ENCODE assay signal across 8 cellular contexts in genomic region chr11:115503886-115504278, GRCh38. TPM values are rescaled to one million over a fixed set of nuclear protein-coding genes. Genes with fewer than 3 reads are reported as not detected.
A peak's percentile ranks its signal among the peaks of the same experiment; 100 is the strongest.
DNase-seq lines count a peak whose midpoint lies in the region; ATAC-seq and TF ChIP-seq lines count a peak whose summit lies in the region.

No MANE protein-coding gene starts in this region.

- no peaks in the 10 kb centered on the region for H3K9me3 Mint-ChIP-seq in natural killer cell

- peaks cover 14 to 28% of the 10 kb centered on the region in 2 donors for H3K27me3 Mint-ChIP-seq in natural killer cell (ENCODE audit: low read depth in 2 of 2)

- H3K4me3 ChIP-seq in GM08714 (ENCODE audit: low read length) (peak overlapping the region; percentile 40), KMS-11 (IDR thresholded peaks at IDR 0.05; ENCODE audit: insufficient read depth, low read depth, low read length) (no peak overlapping the region)
- peak overlapping the region; percentile 55 for H3K4me3 ChIP-seq in effector memory CD4-positive, alpha-beta T cell (ENCODE audit: insufficient read depth, low read depth, low read length, poor library complexity, severe bottlenecking)

- no peak for DNase-seq in effector memory CD4-positive, alpha-beta T cell
- DNase-seq in natural killer cell = no peak
- no peak for DNase-seq in DMS153 treated with DMSO at 0.1 percent for 48 hours (lab: John Stamatoyannopoulos, UW; ENCODE audit: unreplicated experiment)
- DNase-seq in NCI-H2171 treated with DMSO at 0.1 percent for 48 hours (lab: John Stamatoyannopoulos, UW) = no peak

- peaks cover 5 to 12% of the 10 kb centered on the region in 2 donors for H3K4me1 Mint-ChIP-seq in natural killer cell

- peak overlapping the region; percentile 75 for H3K4me3 Mint-ChIP-seq in natural killer cell

- H3K4me2 ChIP-seq in KMS-11 = peak overlapping the region; percentile 29; the same call in 1 of the 2 replicates

- ATAC-seq in natural killer cell = no peak
- no peak for ATAC-seq in GM18907 (IDR thresholded peaks at IDR 0.05; ENCODE audit: unreplicated experiment)
- no peak for ATAC-seq in HG02973 (IDR thresholded peaks at IDR 0.05; ENCODE audit: unreplicated experiment)

- TF ChIP-seq CTCF in KMS-11 (conservative IDR thresholded peaks at IDR 0.05; ENCODE audit: low read depth, low read length) (no peak), natural killer cell (IDR thresholded peaks at IDR 0.05) (no peak)

- no peaks in the 10 kb centered on the region for H3K36me3 Mint-ChIP-seq in natural killer cell

- peak overlapping the region; percentile 69 for H3K9ac ChIP-seq in KMS-11

- peaks cover 19% of the 10 kb centered on the region for H3K4me1 ChIP-seq in KMS-11 (ENCODE audit: low read depth, poor library complexity, severe bottlenecking)
- peaks cover 21% of the 10 kb centered on the region for H3K4me1 ChIP-seq in effector memory CD4-positive, alpha-beta T cell (ENCODE audit: control insufficient read depth, insufficient read depth, low read length, poor library complexity, severe bottlenecking)

- H2AFZ ChIP-seq in KMS-11 (ENCODE audit: low read depth) = peak overlapping the region; percentile 18; the same call in 1 of the 2 replicates

- H4K20me1 ChIP-seq in KMS-11 (ENCODE audit: insufficient read depth) = no peaks in the 10 kb centered on the region

- H3K27me3 ChIP-seq in KMS-11 (ENCODE audit: insufficient read depth, low read depth) = no peaks in the 10 kb centered on the region; the same call in 1 of the 2 replicates
- peaks cover 34% of the 10 kb centered on the region for H3K27me3 ChIP-seq in effector memory CD4-positive, alpha-beta T cell (replicated peaks; ENCODE audit: control insufficient read depth, insufficient read depth, low read length, poor library complexity, severe bottlenecking)

- H3K79me2 ChIP-seq in KMS-11 (ENCODE audit: insufficient read depth, low read depth) = peaks cover 49% of the 10 kb centered on the region; the same call in 1 of the 2 replicates

- intact Hi-C loops in natural killer cell (cut with micrococcal nuclease) = no loop called here

- H3K27ac Mint-ChIP-seq in natural killer cell = no peak overlapping the region

- no peaks in the 10 kb centered on the region for H3K9me3 ChIP-seq in effector memory CD4-positive, alpha-beta T cell (ENCODE audit: control insufficient read depth, low read length)

- H3K27ac ChIP-seq in KMS-11 = peak overlapping the region; percentile 65
- H3K27ac ChIP-seq in effector memory CD4-positive, alpha-beta T cell (ENCODE audit: insufficient read depth, low read length, poor library complexity, severe bottlenecking) = peak overlapping the region; percentile 25

- H3K36me3 ChIP-seq in KMS-11 (ENCODE audit: insufficient read depth) = no peaks in the 10 kb centered on the region
- no peaks in the 10 kb centered on the region for H3K36me3 ChIP-seq in effector memory CD4-positive, alpha-beta T cell (ENCODE audit: control insufficient read depth, insufficient read depth, low read length)

RNA-seq across cellular contexts. Expression of gene CADM1, which starts 0.3 kb away (rescaled TPM):
- 1 to 10 TPM; 3.2 to 4.2 (median 3.9) TPM for total RNA-seq in natural killer cell
